1 cellular context compared by ENCODE assay signal in the genomic region with DNA sequence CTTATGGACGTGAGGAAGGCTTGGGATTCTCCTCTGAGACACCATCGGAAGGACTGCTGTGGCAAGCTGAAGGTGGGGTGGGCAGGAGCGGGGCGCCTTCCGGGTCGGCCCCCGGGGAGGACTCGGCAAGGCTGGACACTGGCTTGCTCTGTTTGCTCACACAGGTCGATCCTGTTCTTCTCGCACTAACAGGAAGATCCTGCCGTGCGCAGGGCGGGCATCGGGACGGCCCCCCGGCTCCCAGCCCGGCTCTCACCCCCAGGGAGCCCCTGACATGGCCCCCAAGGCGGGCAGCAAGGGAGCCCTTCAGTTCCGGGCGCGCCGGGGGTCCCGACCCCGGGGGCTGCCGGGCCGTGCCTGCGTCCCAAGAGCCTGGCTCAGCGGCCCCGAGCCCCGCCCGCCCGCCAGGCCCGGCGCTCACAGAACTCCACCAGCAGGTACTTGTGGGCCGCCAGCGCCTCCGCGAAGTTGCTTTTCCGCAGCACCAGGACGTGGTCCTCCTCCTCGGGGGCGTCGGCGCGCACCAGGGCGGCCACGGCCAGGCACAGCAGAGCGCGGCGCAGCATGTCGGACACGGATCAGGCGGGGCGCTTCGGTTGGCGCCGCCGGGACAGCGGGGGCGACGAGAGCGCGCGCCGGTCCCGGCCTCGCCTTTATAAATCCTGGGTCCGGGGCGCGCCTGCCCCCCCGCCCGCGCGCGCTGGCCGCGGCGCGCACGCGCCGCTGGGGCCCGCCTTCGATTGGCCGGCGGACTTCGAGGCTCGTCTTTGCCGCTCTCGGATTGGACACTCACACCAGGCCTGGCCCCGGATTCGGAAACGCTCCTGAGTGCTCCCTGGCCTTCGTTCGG.
TF ChIP-seq lines count a peak whose summit lies in the region.

Gene P4HB, minus strand, starts transcription at position 630 of the 850 bp plus-strand sequence. Its CDS starts 64 bp downstream, at position 566.

TF ChIP-seq in K562, 482 proteins besides CTCF, POLR2A, EP300 and RAD21 (continued from another document and continues in another):
- TF ChIP-seq FOXK2 (conservative IDR thresholded peaks at IDR 0.05 in 1 of 2, IDR thresholded peaks at IDR 0.05 in 1 of 2; ENCODE audit: low read depth in 2 of 2) (no peak), PML (IDR thresholded peaks at IDR 0.05; ENCODE audit: low read length) (0 out of 2 replicates have a peak, but pooled peaks have one; percentile 42), TEAD2 (tag; IDR thresholded peaks at IDR 0.05) (no peak), ARNT (IDR thresholded peaks at IDR 0.05) (no peak), ZNF639 (CRISPR knock-in tag; conservative IDR thresholded peaks at IDR 0.05 in 1 of 2, IDR thresholded peaks at IDR 0.05 in 1 of 2) (no peak), HMBOX1 (IDR thresholded peaks at IDR 0.05) (no peak), MNT (conservative IDR thresholded peaks at IDR 0.05) (no peak), ZNF274 (IDR thresholded peaks at IDR 0.05; ENCODE audit: borderline replicate concordance, low read depth, low read length) (no peak), TRIM24 (IDR thresholded peaks at IDR 0.05) (no peak), SMARCC2 (IDR thresholded peaks at IDR 0.05; ENCODE audit: low read depth) (no peak), ZBTB2 (IDR thresholded peaks at IDR 0.05) (no peak), NFIC (IDR thresholded peaks at IDR 0.05) (no peak; the same call in 1 of the 2 replicates), ZNF217 (CRISPR knock-in tag; IDR thresholded peaks at IDR 0.05) (no peak), ZNF140 (CRISPR knock-in tag; IDR thresholded peaks at IDR 0.05) (no peak), KDM5B (IDR thresholded peaks at IDR 0.05; ENCODE audit: insufficient replicate concordance, low read depth, low read length) (peak; percentile 91), BDP1 (IDR thresholded peaks at IDR 0.05; ENCODE audit: insufficient read depth, insufficient read length) (no peak), NKRF (IDR thresholded peaks at IDR 0.05; ENCODE audit: borderline replicate concordance) (no peak), NR4A1 (CRISPR knock-in tag; IDR thresholded peaks at IDR 0.05) (no peak), NR4A1 (tag; IDR thresholded peaks at IDR 0.05) (no peak), ELF1 (tag; IDR thresholded peaks at IDR 0.05) (no peak), ARID2 (IDR thresholded peaks at IDR 0.05) (no peak), YY1 (IDR thresholded peaks at IDR 0.05; ENCODE audit: borderline replicate concordance in 1 of 3, control insufficient read depth in 1 of 3, extremely low read depth in 1 of 3, insufficient read depth in 3 of 3, insufficient read length in 1 of 3, insufficient replicate concordance in 2 of 3, low read depth in 1 of 3, low read length in 2 of 3) (peak in 1 of 3 experiments; percentile 6), SREBF2 (CRISPR knock-in tag; IDR thresholded peaks at IDR 0.05) (no peak), CAMTA2 (CRISPR knock-in tag; conservative IDR thresholded peaks at IDR 0.05) (no peak), ZNF75A (CRISPR knock-in tag; IDR thresholded peaks at IDR 0.05) (no peak), CHCHD3 (CRISPR knock-in tag; IDR thresholded peaks at IDR 0.05) (no peak), MCM3 (IDR thresholded peaks at IDR 0.05) (no peak), TCF7 (IDR thresholded peaks at IDR 0.05; ENCODE audit: borderline replicate concordance) (no peak), SOX6 (IDR thresholded peaks at IDR 0.05) (no peak), SREBF1 (IDR thresholded peaks at IDR 0.05; ENCODE audit: borderline replicate concordance, low read depth, low read length) (no peak), L3MBTL2 (IDR thresholded peaks at IDR 0.05) (no peak), CGGBP1 (CRISPR knock-in tag; IDR thresholded peaks at IDR 0.05) (no peak), CTBP1 (IDR thresholded peaks at IDR 0.05; ENCODE audit: borderline replicate concordance) (peak; percentile 59), MTA3 (IDR thresholded peaks at IDR 0.05; ENCODE audit: borderline replicate concordance) (peak; percentile 57; the same call in 1 of the 2 replicates), MYC (IDR thresholded peaks at IDR 0.05; ENCODE audit: low read depth, low read length) (peak; percentile 60; the same call in 1 of the 2 replicates), MYC (CRISPR knock-in tag; IDR thresholded peaks at IDR 0.05; ENCODE audit: borderline replicate concordance, low read depth) (no peak), ESRRA (IDR thresholded peaks at IDR 0.05; ENCODE audit: borderline replicate concordance, low read depth) (no peak), CXXC5 (CRISPR knock-in tag; IDR thresholded peaks at IDR 0.05) (no peak), LCOR (CRISPR knock-in tag; IDR thresholded peaks at IDR 0.05) (no peak), IRF2 (CRISPR knock-in tag; IDR thresholded peaks at IDR 0.05) (no peak), ELF4 (CRISPR knock-in tag; IDR thresholded peaks at IDR 0.05) (no peak), DDX20 (tag; IDR thresholded peaks at IDR 0.05; ENCODE audit: low read depth) (no peak), NCOR1 (IDR thresholded peaks at IDR 0.05) (no peak), TAL1 (IDR thresholded peaks at IDR 0.05) (no peak), ZNF707 (CRISPR knock-in tag; conservative IDR thresholded peaks at IDR 0.05) (no peak), ZNF766 (CRISPR knock-in tag; conservative IDR thresholded peaks at IDR 0.05) (no peak), HMGXB4 (CRISPR knock-in tag; IDR thresholded peaks at IDR 0.05) (peak; percentile 93), KDM1A (IDR thresholded peaks at IDR 0.05) (no peak), TCF7L2 (IDR thresholded peaks at IDR 0.05; ENCODE audit: low read depth, low read length) (no peak), PCBP2 (IDR thresholded peaks at IDR 0.05; ENCODE audit: low read depth, low read length, poor library complexity, severe bottlenecking) (peak; percentile 51), ZNF197 (CRISPR knock-in tag; IDR thresholded peaks at IDR 0.05; ENCODE audit: low read depth) (no peak; the same call in 1 of the 2 replicates), ZNF174 (CRISPR knock-in tag; IDR thresholded peaks at IDR 0.05) (no peak), ZNF695 (CRISPR knock-in tag; IDR thresholded peaks at IDR 0.05) (no peak), RBBP5 (IDR thresholded peaks at IDR 0.05; ENCODE audit: borderline replicate concordance, insufficient read depth, low read length, poor library complexity, severe bottlenecking) (no peak), MTA2 (IDR thresholded peaks at IDR 0.05; ENCODE audit: low read depth) (no peak), ZC3H4 (CRISPR knock-in tag; IDR thresholded peaks at IDR 0.05; ENCODE audit: borderline replicate concordance) (no peak), MTF1 (CRISPR knock-in tag; IDR thresholded peaks at IDR 0.05; ENCODE audit: borderline replicate concordance) (no peak)
- TF ChIP-seq, protein P1, sequence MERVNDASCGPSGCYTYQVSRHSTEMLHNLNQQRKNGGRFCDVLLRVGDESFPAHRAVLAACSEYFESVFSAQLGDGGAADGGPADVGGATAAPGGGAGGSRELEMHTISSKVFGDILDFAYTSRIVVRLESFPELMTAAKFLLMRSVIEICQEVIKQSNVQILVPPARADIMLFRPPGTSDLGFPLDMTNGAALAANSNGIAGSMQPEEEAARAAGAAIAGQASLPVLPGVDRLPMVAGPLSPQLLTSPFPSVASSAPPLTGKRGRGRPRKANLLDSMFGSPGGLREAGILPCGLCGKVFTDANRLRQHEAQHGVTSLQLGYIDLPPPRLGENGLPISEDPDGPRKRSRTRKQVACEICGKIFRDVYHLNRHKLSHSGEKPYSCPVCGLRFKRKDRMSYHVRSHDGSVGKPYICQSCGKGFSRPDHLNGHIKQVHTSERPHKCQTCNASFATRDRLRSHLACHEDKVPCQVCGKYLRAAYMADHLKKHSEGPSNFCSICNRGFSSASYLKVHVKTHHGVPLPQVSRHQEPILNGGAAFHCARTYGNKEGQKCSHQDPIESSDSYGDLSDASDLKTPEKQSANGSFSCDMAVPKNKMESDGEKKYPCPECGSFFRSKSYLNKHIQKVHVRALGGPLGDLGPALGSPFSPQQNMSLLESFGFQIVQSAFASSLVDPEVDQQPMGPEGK (CRISPR knock-in tag; IDR thresholded peaks at IDR 0.05; ENCODE audit: borderline replicate concordance), result no peak
- TF ChIP-seq, protein P2, sequence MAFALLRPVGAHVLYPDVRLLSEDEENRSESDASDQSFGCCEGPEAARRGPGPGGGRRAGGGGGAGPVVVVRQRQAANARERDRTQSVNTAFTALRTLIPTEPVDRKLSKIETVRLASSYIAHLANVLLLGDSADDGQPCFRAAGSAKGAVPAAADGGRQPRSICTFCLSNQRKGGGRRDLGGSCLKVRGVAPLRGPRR (CRISPR knock-in tag; IDR thresholded peaks at IDR 0.05), result no peak
- TF ChIP-seq, protein P3, sequence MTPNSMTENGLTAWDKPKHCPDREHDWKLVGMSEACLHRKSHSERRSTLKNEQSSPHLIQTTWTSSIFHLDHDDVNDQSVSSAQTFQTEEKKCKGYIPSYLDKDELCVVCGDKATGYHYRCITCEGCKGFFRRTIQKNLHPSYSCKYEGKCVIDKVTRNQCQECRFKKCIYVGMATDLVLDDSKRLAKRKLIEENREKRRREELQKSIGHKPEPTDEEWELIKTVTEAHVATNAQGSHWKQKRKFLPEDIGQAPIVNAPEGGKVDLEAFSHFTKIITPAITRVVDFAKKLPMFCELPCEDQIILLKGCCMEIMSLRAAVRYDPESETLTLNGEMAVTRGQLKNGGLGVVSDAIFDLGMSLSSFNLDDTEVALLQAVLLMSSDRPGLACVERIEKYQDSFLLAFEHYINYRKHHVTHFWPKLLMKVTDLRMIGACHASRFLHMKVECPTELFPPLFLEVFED (CRISPR knock-in tag; conservative IDR thresholded peaks at IDR 0.05), result no peak
